23 cellular contexts compared by ENCODE assay signal in genomic region chr19:469833-470232, GRCh38. TPM values are rescaled to one million over a fixed set of nuclear protein-coding genes. Genes with fewer than 3 reads are reported as not detected.
DNase-seq lines count a peak whose midpoint lies in the region; ATAC-seq and TF ChIP-seq lines count a peak whose summit lies in the region.
"Had no signal": no experiment of that assay in that cellular context is flagged by ENCODE, and none has a peak within 500 bp of the region (broad histone marks: within the 10 kb centered on the region; RNA-seq: fewer than 3 reads in every experiment).

No MANE protein-coding gene starts in this region.

- no peak overlapping the region for H3K27ac Mint-ChIP-seq in natural killer cell treated with Interleukin-12 subunit alpha and Interleukin-12 subunit beta and Interleukin-15 and Interleukin-18, amount 100 ng/mL, for 72 hours
- H3K27ac Mint-ChIP-seq in natural killer cell (no peak overlapping the region), glutamatergic neuron (ENCODE audit: unreplicated experiment) (no peak overlapping the region)
- peak overlapping the region; percentile 51 for H3K27ac Mint-ChIP-seq in stimulated activated naive B cell treated with anti-CD40 and anti-IgM and Interleukin-4, amounts not matched to agents 10 μg/mL and 1 μg/mL and 100 μg/mL, for 72 hours
- H3K27ac Mint-ChIP-seq: CD14-positive monocyte; CD4-positive, alpha-beta T cell; GM23338; H9 had no signal

- no peaks in the 10 kb centered on the region for H3K36me3 Mint-ChIP-seq in natural killer cell treated with Interleukin-12 subunit alpha and Interleukin-12 subunit beta and Interleukin-15 and Interleukin-18, amount 100 ng/mL, for 72 hours
- H3K36me3 Mint-ChIP-seq in natural killer cell: no peaks in the 10 kb centered on the region
- no peaks in the 10 kb centered on the region for H3K36me3 Mint-ChIP-seq in glutamatergic neuron (ENCODE audit: unreplicated experiment)
- H3K36me3 Mint-ChIP-seq in stimulated activated naive B cell treated with anti-CD40 and anti-IgM and Interleukin-4, amounts not matched to agents 10 μg/mL and 1 μg/mL and 100 μg/mL, for 72 hours: peaks cover 0 to 3% of the 10 kb centered on the region in 2 donors
- H3K36me3 Mint-ChIP-seq: CD14-positive monocyte had no signal

- peaks cover 3% of the 10 kb centered on the region in 2 donors for H3K27me3 Mint-ChIP-seq in natural killer cell treated with Interleukin-12 subunit alpha and Interleukin-12 subunit beta and Interleukin-15 and Interleukin-18, amount 100 ng/mL, for 72 hours
- H3K27me3 Mint-ChIP-seq in natural killer cell (ENCODE audit: low read depth in 2 of 2): peaks cover 0 to under 1% of the 10 kb centered on the region in 2 donors
- peaks cover 2% of the 10 kb centered on the region for H3K27me3 Mint-ChIP-seq in glutamatergic neuron (ENCODE audit: unreplicated experiment)
- peaks cover 11 to 17% of the 10 kb centered on the region in 2 donors for H3K27me3 Mint-ChIP-seq in stimulated activated naive B cell treated with anti-CD40 and anti-IgM and Interleukin-4, amounts not matched to agents 10 μg/mL and 1 μg/mL and 100 μg/mL, for 72 hours
- H3K27me3 Mint-ChIP-seq: CD4-positive, alpha-beta T cell had no signal

- peaks cover 4% of the 10 kb centered on the region for H3K9me3 Mint-ChIP-seq in natural killer cell treated with Interleukin-12 subunit alpha and Interleukin-12 subunit beta and Interleukin-15 and Interleukin-18, amount 100 ng/mL, for 72 hours
- peaks cover 0 to 3% of the 10 kb centered on the region in 2 donors for H3K9me3 Mint-ChIP-seq in natural killer cell
- H3K9me3 Mint-ChIP-seq in glutamatergic neuron (ENCODE audit: unreplicated experiment): peaks cover 3% of the 10 kb centered on the region
- H3K9me3 Mint-ChIP-seq in stimulated activated naive B cell treated with anti-CD40 and anti-IgM and Interleukin-4, amounts not matched to agents 10 μg/mL and 1 μg/mL and 100 μg/mL, for 72 hours: peaks cover 12 to 22% of the 10 kb centered on the region in 2 donors
- H3K9me3 Mint-ChIP-seq: CD4-positive, alpha-beta T cell had no signal

- no peaks in the 10 kb centered on the region for H3K9me3 ChIP-seq in adrenal gland (replicated peaks in 1 of 3)
- H3K9me3 ChIP-seq: A549; BE2C; BLaER1 treated with 17β-estradiol and CSF1 and Interleukin-3, amounts not matched to agents 10 nM and 100 nM had no signal

- no peak overlapping the region for H3K27ac ChIP-seq in adrenal gland
- H3K27ac ChIP-seq: A549; BLaER1 treated with 17β-estradiol and CSF1 and Interleukin-3, amounts not matched to agents 10 nM and 100 nM had no signal

- WGBS in adrenal gland, 4 donors: 70 to 79% (median 75%) methylated on average over 7 of the region's 7 CpGs

- no peaks in the 10 kb centered on the region for H3K4me1 ChIP-seq in adrenal gland (replicated peaks in 1 of 2)
- H3K4me1 ChIP-seq: A549, BE2C had no signal

- TF ChIP-seq CTCF in natural killer cell (IDR thresholded peaks at IDR 0.05): no peak
- no peak for TF ChIP-seq CTCF in glutamatergic neuron (IDR thresholded peaks at IDR 0.05; ENCODE audit: partially characterized antibody, unreplicated experiment)
- no peak for TF ChIP-seq CTCF in adrenal gland (IDR thresholded peaks at IDR 0.05)

- peak; percentile 49 for DNase-seq in natural killer cell treated with Interleukin-12 subunit alpha and Interleukin-12 subunit beta and Interleukin-15 and Interleukin-18, amount 100 ng/mL, for 72 hours (ENCODE audit: low spot score)
- DNase-seq in natural killer cell (no peak), glutamatergic neuron (peak; percentile 4), adrenal gland (no peak), amygdala (lab: John Stamatoyannopoulos, UW) (no peak)
- DNase-seq in stimulated activated naive B cell treated with anti-CD40 and anti-IgM and Interleukin-4, amounts not matched to agents 10 μg/mL and 1 μg/mL and 100 μg/mL, for 72 hours: no peak
- DNase-seq: 8988T; ACHN; AML-193; BE2C; Calu3; CD4-positive, alpha-beta T cell; COR-L47; DMS53; DMS79 treated with DMSO at 0.1 percent for 48 hours; GF-D8; H9 had no signal

- H3K36me3 ChIP-seq in adrenal gland (replicated peaks in 1 of 2): no peaks in the 10 kb centered on the region
- H3K36me3 ChIP-seq: BE2C; BLaER1 treated with 17β-estradiol and CSF1 and Interleukin-3, amounts not matched to agents 10 nM and 100 nM had no signal

- TF ChIP-seq POLR2A in adrenal gland (IDR thresholded peaks at IDR 0.05): no peak

- no peak overlapping the region for H3K4me3 Mint-ChIP-seq in natural killer cell treated with Interleukin-12 subunit alpha and Interleukin-12 subunit beta and Interleukin-15 and Interleukin-18, amount 100 ng/mL, for 72 hours
- H3K4me3 Mint-ChIP-seq in natural killer cell (no peak overlapping the region), glutamatergic neuron (ENCODE audit: unreplicated experiment) (no peak overlapping the region)
- no peak overlapping the region for H3K4me3 Mint-ChIP-seq in stimulated activated naive B cell treated with anti-CD40 and anti-IgM and Interleukin-4, amounts not matched to agents 10 μg/mL and 1 μg/mL and 100 μg/mL, for 72 hours
- H3K4me3 Mint-ChIP-seq: CD14-positive monocyte; CD4-positive, alpha-beta T cell; GM23338; H9 had no signal

- no peaks in the 10 kb centered on the region for H3K4me1 Mint-ChIP-seq in natural killer cell treated with Interleukin-12 subunit alpha and Interleukin-12 subunit beta and Interleukin-15 and Interleukin-18, amount 100 ng/mL, for 72 hours (ENCODE audit: low read depth in 2 of 2)
- H3K4me1 Mint-ChIP-seq in natural killer cell: no peaks in the 10 kb centered on the region
- H3K4me1 Mint-ChIP-seq in glutamatergic neuron (ENCODE audit: low read depth, unreplicated experiment): no peaks in the 10 kb centered on the region
- H3K4me1 Mint-ChIP-seq in stimulated activated naive B cell treated with anti-CD40 and anti-IgM and Interleukin-4, amounts not matched to agents 10 μg/mL and 1 μg/mL and 100 μg/mL, for 72 hours: peaks cover 0 to 2% of the 10 kb centered on the region in 2 donors
- H3K4me1 Mint-ChIP-seq: CD14-positive monocyte, GM23338, H9 had no signal

- intact Hi-C loops in natural killer cell (cut with micrococcal nuclease) (no loop called here), adrenal gland (cut with DNase I) (no loop called here)

- no peak overlapping the region for H3K4me3 ChIP-seq in adrenal gland
- H3K4me3 ChIP-seq: A549; BLaER1 treated with 17β-estradiol and CSF1 and Interleukin-3, amounts not matched to agents 10 nM and 100 nM; GM23338 had no signal

- ATAC-seq in natural killer cell treated with Interleukin-12 subunit alpha and Interleukin-12 subunit beta and Interleukin-15 and Interleukin-18, amount 100 ng/mL, for 72 hours: no peak
- no peak for ATAC-seq in natural killer cell
- no peak for ATAC-seq in stimulated activated naive B cell treated with anti-CD40 and anti-IgM and Interleukin-4, amounts not matched to agents 10 μg/mL and 1 μg/mL and 100 μg/mL, for 72 hours (replicated peaks)
- ATAC-seq: A549 had no signal

- H3K27me3 ChIP-seq in adrenal gland: no peaks in the 10 kb centered on the region
- H3K27me3 ChIP-seq: BE2C; BLaER1 treated with 17β-estradiol and CSF1 and Interleukin-3, amounts not matched to agents 10 nM and 100 nM had no signal

RNA-seq across cellular contexts. Expression of gene SHC2, which starts 9.0 kb away (rescaled TPM):
- under 1 TPM in 1 of 2 donors, not detected in 1; 0.67 TPM for total RNA-seq in natural killer cell treated with Interleukin-12 subunit alpha and Interleukin-12 subunit beta and Interleukin-15 and Interleukin-18, amount 100 ng/mL, for 72 hours
- under 1 TPM in 1 of 3 donors, not detected in 2; 0.75 TPM for total RNA-seq in natural killer cell
- total RNA-seq in glutamatergic neuron (ENCODE audit: unreplicated experiment): 343 TPM
- total RNA-seq in adrenal gland: 10 to 100 TPM; 11.2 to 81.4 (median 45.5) TPM
- 100 to 1,000 TPM in 1 of 3 donors, 10 to 100 TPM in 1, 1 to 10 TPM in 1; 1.2 to 196 (median 45.9) TPM for polyA plus RNA-seq in adrenal gland
- polyA plus RNA-seq: CD14-positive monocyte had no signal

RNA-seq across cellular contexts. Expression of gene MADCAM1, which starts 26.5 kb away (rescaled TPM):
- under 1 TPM in 1 of 2 donors, not detected in 1; 0.33 TPM for total RNA-seq in natural killer cell treated with Interleukin-12 subunit alpha and Interleukin-12 subunit beta and Interleukin-15 and Interleukin-18, amount 100 ng/mL, for 72 hours
- total RNA-seq in natural killer cell (under 1 TPM in 2 of 3 donors, not detected in 1; 0.43 to 0.54 TPM), glutamatergic neuron (ENCODE audit: unreplicated experiment) (1.7 TPM), adrenal gland (1 to 10 TPM in 1 of 8 donors, under 1 TPM in 6, not detected in 1; 0.14 to 1.1 (median 0.43) TPM)
- polyA plus RNA-seq in adrenal gland: 1 to 10 TPM in 2 of 3 donors, not detected in 1; 2.2 to 4.8 TPM
- total RNA-seq: Daoy, H4 had no signal
- polyA plus RNA-seq: CD14-positive monocyte had no signal

RNA-seq across cellular contexts. Expression of gene TPGS1, which starts 37.5 kb away (rescaled TPM):
- 10 to 100 TPM; 16.3 to 17.7 TPM for total RNA-seq in natural killer cell treated with Interleukin-12 subunit alpha and Interleukin-12 subunit beta and Interleukin-15 and Interleukin-18, amount 100 ng/mL, for 72 hours
- total RNA-seq in natural killer cell (10 to 100 TPM; 18.7 to 20.6 (median 18.9) TPM), glutamatergic neuron (ENCODE audit: unreplicated experiment) (20.0 TPM), adrenal gland (100 to 1,000 TPM in 2 of 8 donors, 10 to 100 TPM in 6; 19.6 to 123 (median 44.7) TPM)
- 10 to 100 TPM in 2 of 3 donors, under 1 TPM in 1; 0.07 to 43.6 (median 33.5) TPM for polyA plus RNA-seq in adrenal gland

Comparison
In these comparisons a context has a peak if more than half of its experiments do, and no peak if none do; other contexts are left out.
1. DNase-seq: peak in natural killer cell treated with Interleukin-12 subunit alpha and Interleukin-12 subunit beta and Interleukin-15 and Interleukin-18, amount 100 ng/mL, for 72 hours (single experiment) and glutamatergic neuron (single experiment); none in natural killer cell (single experiment), stimulated activated naive B cell treated with anti-CD40 and anti-IgM and Interleukin-4, amounts not matched to agents 10 μg/mL and 1 μg/mL and 100 μg/mL, for 72 hours (single experiment), adrenal gland (0 of 7) and amygdala (0 of 56).
2. RNA of gene SHC2, which starts 9.0 kb away (total RNA-seq): 343 TPM in glutamatergic neuron (single experiment) and 11.2 to 81.4 TPM in adrenal gland; 0.67 TPM in natural killer cell treated with Interleukin-12 subunit alpha and Interleukin-12 subunit beta and Interleukin-15 and Interleukin-18, amount 100 ng/mL, for 72 hours and 0.75 TPM in natural killer cell; every median in the first group is over 4 times any median in the second.